Comparison of ENCODE assay signal across 12 cellular contexts in genomic region chr11:816433-816779, GRCh38.
"Had no signal": no experiment of that assay in that cellular context is flagged by ENCODE, and none has a peak within 500 bp of the region (broad histone marks: within the 10 kb centered on the region; RNA-seq: fewer than 3 reads in every experiment).

No MANE protein-coding gene starts in this region.

- H3K27me3 ChIP-seq: gastrocnemius medialis, hepatocyte, neural progenitor cell, tibial artery had no signal

- DNase-seq: activated CD4-positive, alpha-beta memory T cell treated with anti-CD3 and anti-CD28 coated beads, Interleukin-2, amount 10 ng/mL, durations not matched to agents 7 days and 5 days; activated CD4-positive, alpha-beta T cell treated with anti-CD3 and anti-CD28 coated beads for 1 hour; activated naive CD4-positive, alpha-beta T cell; caudate nucleus; effector memory CD4-positive, alpha-beta T cell; gastrocnemius medialis; T-helper 9 cell; tibial artery had no signal

- H3K9ac ChIP-seq: neural progenitor cell, parathyroid adenoma had no signal

- H3K4me2 ChIP-seq: hepatocyte, neural progenitor cell had no signal

- H3K27ac Mint-ChIP-seq: activated CD4-positive, alpha-beta memory T cell treated with anti-CD3 and anti-CD28 coated beads, Interleukin-2, amount 10 ng/mL, durations not matched to agents 7 days and 5 days; neural progenitor cell had no signal

- H3K9me3 Mint-ChIP-seq: activated CD4-positive, alpha-beta memory T cell treated with anti-CD3 and anti-CD28 coated beads, Interleukin-2, amount 10 ng/mL, durations not matched to agents 7 days and 5 days; neural progenitor cell had no signal

- H2AFZ ChIP-seq: hepatocyte, neural progenitor cell, parathyroid adenoma had no signal

- ATAC-seq: gastrocnemius medialis had no signal

- H3K4me3 Mint-ChIP-seq: activated CD4-positive, alpha-beta memory T cell treated with anti-CD3 and anti-CD28 coated beads, Interleukin-2, amount 10 ng/mL, durations not matched to agents 7 days and 5 days; neural progenitor cell had no signal

- H3K4me3 ChIP-seq: gastrocnemius medialis, hepatocyte, neural progenitor cell, tibial artery had no signal

- H3K27ac ChIP-seq: epithelial cell of prostate, gastrocnemius medialis, hepatocyte, neural progenitor cell, parathyroid adenoma, tibial artery had no signal

- H3K9me3 ChIP-seq: gastrocnemius medialis, tibial artery had no signal

- H3K27me3 Mint-ChIP-seq: activated CD4-positive, alpha-beta memory T cell treated with anti-CD3 and anti-CD28 coated beads, Interleukin-2, amount 10 ng/mL, durations not matched to agents 7 days and 5 days had no signal
